Comparison of ENCODE assay signal across 9 cellular contexts in the genomic region with DNA sequence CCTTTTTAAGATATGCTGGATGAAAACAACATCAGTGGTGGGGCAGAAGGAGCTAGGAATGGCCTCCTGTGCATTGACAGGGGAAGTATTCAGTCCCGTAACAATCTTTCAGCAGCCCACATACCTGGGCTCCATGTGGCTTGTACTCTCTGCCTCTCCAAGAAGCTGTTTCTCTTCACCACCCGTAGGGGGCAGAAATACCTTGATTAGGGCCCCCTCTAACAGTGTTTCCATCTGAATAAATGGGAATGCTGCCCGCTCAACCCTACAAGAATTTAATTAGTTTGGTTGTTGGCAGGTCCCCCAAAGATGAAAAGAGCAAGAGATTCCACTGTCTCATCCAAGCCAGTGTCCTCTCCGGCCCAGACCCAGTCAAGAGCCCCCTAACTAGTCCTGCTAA.
DNase-seq lines count a peak whose midpoint lies in the region; ATAC-seq and TF ChIP-seq lines count a peak whose summit lies in the region.
"Had no signal": no experiment of that assay in that cellular context is flagged by ENCODE, and none has a peak within 500 bp of the region (broad histone marks: within the 10 kb centered on the region; RNA-seq: fewer than 3 reads in every experiment).

No MANE protein-coding gene starts in this region.

- POLR2A ChIA-PET in GM10248 (lab: Yijun Ruan, JAX) = no interaction called here

- H3K27me3 ChIP-seq in mesendoderm (ENCODE audit: insufficient read depth, low read length, poor library complexity) (no peaks in the 10 kb centered on the region), MM.1S (replicated peaks; ENCODE audit: insufficient read depth, low read length) (no peaks in the 10 kb centered on the region)

- H2BK15ac ChIP-seq in mesendoderm (replicated peaks; ENCODE audit: low read depth) = no peak overlapping the region

- H2BK120ac ChIP-seq in mesendoderm (ENCODE audit: low read depth, low read length) = no peak overlapping the region

- H3K79me1 ChIP-seq in mesendoderm (ENCODE audit: low read length) = no peaks in the 10 kb centered on the region

- H2BK5ac ChIP-seq in mesendoderm (ENCODE audit: low read length) = no peak overlapping the region

- H4K8ac ChIP-seq in mesendoderm (ENCODE audit: low read depth, low read length) = no peak overlapping the region

- H3K36me3 ChIP-seq in mesendoderm (ENCODE audit: control insufficient read depth, insufficient read depth, low read length) (no peaks in the 10 kb centered on the region), MM.1S (replicated peaks; ENCODE audit: insufficient read depth, low read length) (no peaks in the 10 kb centered on the region)

- no peaks in the 10 kb centered on the region for H3K9me2 ChIP-seq in MM.1S (replicated peaks; ENCODE audit: insufficient read depth, low read length)

- H3K4me2 ChIP-seq in mesendoderm (ENCODE audit: low read length) = no peak overlapping the region
- no peak overlapping the region for H3K4me2 ChIP-seq in MM.1S (ENCODE audit: low read depth, low read length)

- ATAC-seq in HG03442 (IDR thresholded peaks at IDR 0.05; ENCODE audit: unreplicated experiment) (peak; percentile 62), HG02938 (IDR thresholded peaks at IDR 0.05; ENCODE audit: unreplicated experiment) (no peak)

- no peak overlapping the region for H3K4me3 ChIP-seq in mesendoderm (ENCODE audit: low read length)
- no peak overlapping the region for H3K4me3 ChIP-seq in MM.1S (ENCODE audit: low read length)

- H3K23ac ChIP-seq in mesendoderm (ENCODE audit: low read length) = no peak overlapping the region

- peak; percentile 55 for TF ChIP-seq CTCF in GM10248 (IDR thresholded peaks at IDR 0.05; ENCODE audit: control extremely low read depth, extremely low read depth, low read depth, missing control alignments)
- TF ChIP-seq CTCF in MM.1S (IDR thresholded peaks at IDR 0.05; ENCODE audit: low read length) = no peak; the same call in 1 of the 2 replicates

- H2AFZ ChIP-seq in MM.1S (ENCODE audit: low read length) = no peak overlapping the region

- H3K18ac ChIP-seq in mesendoderm (ENCODE audit: low read length) = no peak overlapping the region

- no peak overlapping the region for H2AK5ac ChIP-seq in mesendoderm (ENCODE audit: low read length)

- H3K79me2 ChIP-seq in mesendoderm (ENCODE audit: control insufficient read depth, insufficient read depth, low read length) = no peaks in the 10 kb centered on the region
- no peaks in the 10 kb centered on the region for H3K79me2 ChIP-seq in MM.1S (ENCODE audit: low read length)

- H3F3A ChIP-seq in MM.1S (ENCODE audit: insufficient read depth, low read length) = no peaks in the 10 kb centered on the region

- CTCF ChIA-PET in GM10248 (lab: Yijun Ruan, JAX) = interaction anchor here (0.7 to 2.3 kb wide), 22 partner anchors 9 to 341 kb away, joined by 3 to 17 read pairs (median 5); no protein-coding TSS in a partner anchor

- no peak overlapping the region for H3K9ac ChIP-seq in mesendoderm (ENCODE audit: low read length)
- no peak overlapping the region for H3K9ac ChIP-seq in MM.1S (ENCODE audit: low read length)

- no peak overlapping the region for H3K27ac ChIP-seq in mesendoderm (ENCODE audit: low read depth, low read length)
- no peak overlapping the region for H3K27ac ChIP-seq in MM.1S (ENCODE audit: low read length)

- H3K4me1 ChIP-seq in mesendoderm (ENCODE audit: control insufficient read depth, low read depth, low read length) = no peaks in the 10 kb centered on the region
- H3K4me1 ChIP-seq in MM.1S (ENCODE audit: low read length) = no peaks in the 10 kb centered on the region

- H3K9me3 ChIP-seq in MM.1S (replicated peaks; ENCODE audit: insufficient read depth, low read length) = no peaks in the 10 kb centered on the region

- peak; percentile 45 for DNase-seq in GM10248 (ENCODE audit: extremely low spot score)
- DNase-seq in UCSD-AML1 (lab: John Stamatoyannopoulos, UW; ENCODE audit: unreplicated experiment) = peak; percentile 18
- DNase-seq in mesendoderm = peak; percentile 81
- DNase-seq in NCI-H128 (lab: John Stamatoyannopoulos, UW; ENCODE audit: unreplicated experiment) = no peak
- DNase-seq in stimulated activated CD4-positive, alpha-beta T cell treated with anti-CD3 and anti-CD28 coated beads, Interleukin-4, amount 100 ng/mL, for 4 hours = no peak
- DNase-seq in MM.1S = no peak
- DNase-seq: cerebellar nuclear complex had no signal

- H3K4ac ChIP-seq in mesendoderm (ENCODE audit: low read depth, low read length) = no peak overlapping the region

- no peaks in the 10 kb centered on the region for H4K20me1 ChIP-seq in MM.1S (ENCODE audit: insufficient read depth, low read length)

- no peak overlapping the region for H4K5ac ChIP-seq in mesendoderm (ENCODE audit: low read length)

- WGBS in mesendoderm (ENCODE audit: extremely low coverage, insufficient coverage, low lambda C conversion rate) = no CpG with 5 or more reads among the region's 4 CpGs

- no peak overlapping the region for H3K56ac ChIP-seq in mesendoderm (ENCODE audit: low read length)

Comparison
In these comparisons a context has a peak if more than half of its experiments do, and no peak if none do; other contexts are left out.
1. DNase-seq: peak in GM10248 (single experiment), UCSD-AML1 (single experiment) and mesendoderm (single experiment); none in NCI-H128 (single experiment), stimulated activated CD4-positive, alpha-beta T cell treated with anti-CD3 and anti-CD28 coated beads, Interleukin-4, amount 100 ng/mL, for 4 hours (0 of 2) and MM.1S (single experiment).